In genomic region chr1:83998599-83999315, GRCh38 we compare ENCODE assay signal across 1 cellular context.
TF ChIP-seq lines count a peak whose summit lies in the region.

TTLL7 (minus strand) TSS chr1:83999132; CDS start chr1:83952211, 46,921 bp downstream.

TF ChIP-seq in GM12878, 131 proteins besides CTCF, POLR2A, EP300 and RAD21 (continued from another document):
- peak; percentile 81 for TF ChIP-seq BCLAF1 (IDR thresholded peaks at IDR 0.05)
- TF ChIP-seq ASH2L (IDR thresholded peaks at IDR 0.05; ENCODE audit: borderline replicate concordance, low read depth), result no peak
- no peak for TF ChIP-seq EZH2 (IDR thresholded peaks at IDR 0.05; ENCODE audit: borderline replicate concordance, control insufficient read depth, low read depth, low read length)
- peak; percentile 18; the same call in 1 of the 2 replicates for TF ChIP-seq JUND (IDR thresholded peaks at IDR 0.05; ENCODE audit: low read depth, low read length)
- no peak for TF ChIP-seq NKRF (conservative IDR thresholded peaks at IDR 0.05)
- TF ChIP-seq, protein P1, sequence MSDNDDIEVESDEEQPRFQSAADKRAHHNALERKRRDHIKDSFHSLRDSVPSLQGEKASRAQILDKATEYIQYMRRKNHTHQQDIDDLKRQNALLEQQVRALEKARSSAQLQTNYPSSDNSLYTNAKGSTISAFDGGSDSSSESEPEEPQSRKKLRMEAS (IDR thresholded peaks at IDR 0.05; ENCODE audit: low read depth, low read length), result no peak
- no peak for TF ChIP-seq TBL1XR1 (IDR thresholded peaks at IDR 0.05; ENCODE audit: low read depth, low read length)
- TF ChIP-seq IRF3 (IDR thresholded peaks at IDR 0.05), result no peak
- TF ChIP-seq SMARCA5 (IDR thresholded peaks at IDR 0.05), result no peak
- no peak for TF ChIP-seq NR2F1 (conservative IDR thresholded peaks at IDR 0.05)
- peak in 1 of 2 experiments; percentile 48; a peak in 1 of 3 replicates for TF ChIP-seq EGR1 (IDR thresholded peaks at IDR 0.05; ENCODE audit: borderline replicate concordance in 1 of 2, low read depth in 2 of 2, low read length in 2 of 2)
- TF ChIP-seq, protein P2, sequence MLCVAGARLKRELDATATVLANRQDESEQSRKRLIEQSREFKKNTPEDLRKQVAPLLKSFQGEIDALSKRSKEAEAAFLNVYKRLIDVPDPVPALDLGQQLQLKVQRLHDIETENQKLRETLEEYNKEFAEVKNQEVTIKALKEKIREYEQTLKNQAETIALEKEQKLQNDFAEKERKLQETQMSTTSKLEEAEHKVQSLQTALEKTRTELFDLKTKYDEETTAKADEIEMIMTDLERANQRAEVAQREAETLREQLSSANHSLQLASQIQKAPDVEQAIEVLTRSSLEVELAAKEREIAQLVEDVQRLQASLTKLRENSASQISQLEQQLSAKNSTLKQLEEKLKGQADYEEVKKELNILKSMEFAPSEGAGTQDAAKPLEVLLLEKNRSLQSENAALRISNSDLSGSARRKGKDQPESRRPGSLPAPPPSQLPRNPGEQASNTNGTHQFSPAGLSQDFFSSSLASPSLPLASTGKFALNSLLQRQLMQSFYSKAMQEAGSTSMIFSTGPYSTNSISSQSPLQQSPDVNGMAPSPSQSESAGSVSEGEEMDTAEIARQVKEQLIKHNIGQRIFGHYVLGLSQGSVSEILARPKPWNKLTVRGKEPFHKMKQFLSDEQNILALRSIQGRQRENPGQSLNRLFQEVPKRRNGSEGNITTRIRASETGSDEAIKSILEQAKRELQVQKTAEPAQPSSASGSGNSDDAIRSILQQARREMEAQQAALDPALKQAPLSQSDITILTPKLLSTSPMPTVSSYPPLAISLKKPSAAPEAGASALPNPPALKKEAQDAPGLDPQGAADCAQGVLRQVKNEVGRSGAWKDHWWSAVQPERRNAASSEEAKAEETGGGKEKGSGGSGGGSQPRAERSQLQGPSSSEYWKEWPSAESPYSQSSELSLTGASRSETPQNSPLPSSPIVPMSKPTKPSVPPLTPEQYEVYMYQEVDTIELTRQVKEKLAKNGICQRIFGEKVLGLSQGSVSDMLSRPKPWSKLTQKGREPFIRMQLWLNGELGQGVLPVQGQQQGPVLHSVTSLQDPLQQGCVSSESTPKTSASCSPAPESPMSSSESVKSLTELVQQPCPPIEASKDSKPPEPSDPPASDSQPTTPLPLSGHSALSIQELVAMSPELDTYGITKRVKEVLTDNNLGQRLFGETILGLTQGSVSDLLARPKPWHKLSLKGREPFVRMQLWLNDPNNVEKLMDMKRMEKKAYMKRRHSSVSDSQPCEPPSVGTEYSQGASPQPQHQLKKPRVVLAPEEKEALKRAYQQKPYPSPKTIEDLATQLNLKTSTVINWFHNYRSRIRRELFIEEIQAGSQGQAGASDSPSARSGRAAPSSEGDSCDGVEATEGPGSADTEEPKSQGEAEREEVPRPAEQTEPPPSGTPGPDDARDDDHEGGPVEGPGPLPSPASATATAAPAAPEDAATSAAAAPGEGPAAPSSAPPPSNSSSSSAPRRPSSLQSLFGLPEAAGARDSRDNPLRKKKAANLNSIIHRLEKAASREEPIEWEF (IDR thresholded peaks at IDR 0.05; ENCODE audit: insufficient replicate concordance, low read depth, low read length), result no peak
- TF ChIP-seq ATF7 (IDR thresholded peaks at IDR 0.05; ENCODE audit: low read depth), result peak; percentile 62; the same call in 1 of the 2 replicates
- no peak for TF ChIP-seq GABPA (IDR thresholded peaks at IDR 0.05; ENCODE audit: low read depth)
- TF ChIP-seq SRF (IDR thresholded peaks at IDR 0.05; ENCODE audit: low read depth in 2 of 2, low read length in 2 of 2), result 0 out of 4 replicates have a peak, but pooled peaks of 1 of the 2 experiments have one; percentile 32
- TF ChIP-seq SUPT20H (IDR thresholded peaks at IDR 0.05; ENCODE audit: borderline replicate concordance, control insufficient read depth, low read depth, low read length), result no peak
- no peak for TF ChIP-seq SMAD1 (IDR thresholded peaks at IDR 0.05; ENCODE audit: low read depth, partially characterized antibody)
- 0 out of 2 replicates have a peak, but pooled peaks have one; percentile 36 for TF ChIP-seq TCF12 (IDR thresholded peaks at IDR 0.05; ENCODE audit: low read depth, low read length)
- TF ChIP-seq PML (IDR thresholded peaks at IDR 0.05; ENCODE audit: low read length), result no peak
- TF ChIP-seq SKIL (IDR thresholded peaks at IDR 0.05; ENCODE audit: low read depth, poor library complexity, severe bottlenecking), result no peak
- TF ChIP-seq BHLHE40 (IDR thresholded peaks at IDR 0.05; ENCODE audit: borderline replicate concordance in 1 of 2, low read depth in 2 of 2, low read length in 1 of 2), result peak; percentile 35 to 61; a peak in 3 of 4 replicates
- TF ChIP-seq CREM (IDR thresholded peaks at IDR 0.05; ENCODE audit: low read depth), result peak; percentile 39; the same call in 1 of the 2 replicates
- TF ChIP-seq CREB1 (IDR thresholded peaks at IDR 0.05; ENCODE audit: low read depth), result peak; percentile 36; the same call in 1 of the 2 replicates
- TF ChIP-seq KLF5 (IDR thresholded peaks at IDR 0.05; ENCODE audit: partially characterized antibody), result peak; percentile 97
- TF ChIP-seq IKZF1 (conservative IDR thresholded peaks at IDR 0.05), result 0 out of 2 replicates have a peak, but pooled peaks have one; percentile 18
- TF ChIP-seq BACH1 (IDR thresholded peaks at IDR 0.05; ENCODE audit: borderline replicate concordance), result no peak
- TF ChIP-seq, protein P3, sequence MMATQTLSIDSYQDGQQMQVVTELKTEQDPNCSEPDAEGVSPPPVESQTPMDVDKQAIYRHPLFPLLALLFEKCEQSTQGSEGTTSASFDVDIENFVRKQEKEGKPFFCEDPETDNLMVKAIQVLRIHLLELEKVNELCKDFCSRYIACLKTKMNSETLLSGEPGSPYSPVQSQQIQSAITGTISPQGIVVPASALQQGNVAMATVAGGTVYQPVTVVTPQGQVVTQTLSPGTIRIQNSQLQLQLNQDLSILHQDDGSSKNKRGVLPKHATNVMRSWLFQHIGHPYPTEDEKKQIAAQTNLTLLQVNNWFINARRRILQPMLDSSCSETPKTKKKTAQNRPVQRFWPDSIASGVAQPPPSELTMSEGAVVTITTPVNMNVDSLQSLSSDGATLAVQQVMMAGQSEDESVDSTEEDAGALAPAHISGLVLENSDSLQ (IDR thresholded peaks at IDR 0.05), result no peak
- no peak for TF ChIP-seq RCOR1 (conservative IDR thresholded peaks at IDR 0.05; ENCODE audit: low read depth, low read length)
- TF ChIP-seq ESRRA (IDR thresholded peaks at IDR 0.05; ENCODE audit: low read length), result no peak
- TF ChIP-seq, protein P4, sequence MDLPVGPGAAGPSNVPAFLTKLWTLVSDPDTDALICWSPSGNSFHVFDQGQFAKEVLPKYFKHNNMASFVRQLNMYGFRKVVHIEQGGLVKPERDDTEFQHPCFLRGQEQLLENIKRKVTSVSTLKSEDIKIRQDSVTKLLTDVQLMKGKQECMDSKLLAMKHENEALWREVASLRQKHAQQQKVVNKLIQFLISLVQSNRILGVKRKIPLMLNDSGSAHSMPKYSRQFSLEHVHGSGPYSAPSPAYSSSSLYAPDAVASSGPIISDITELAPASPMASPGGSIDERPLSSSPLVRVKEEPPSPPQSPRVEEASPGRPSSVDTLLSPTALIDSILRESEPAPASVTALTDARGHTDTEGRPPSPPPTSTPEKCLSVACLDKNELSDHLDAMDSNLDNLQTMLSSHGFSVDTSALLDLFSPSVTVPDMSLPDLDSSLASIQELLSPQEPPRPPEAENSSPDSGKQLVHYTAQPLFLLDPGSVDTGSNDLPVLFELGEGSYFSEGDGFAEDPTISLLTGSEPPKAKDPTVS (IDR thresholded peaks at IDR 0.05; ENCODE audit: low read depth, low read length), result no peak
- TF ChIP-seq TAF1 (IDR thresholded peaks at IDR 0.05; ENCODE audit: borderline replicate concordance, low read depth, low read length), result no peak
